ENCODE assay signal across 8 cellular contexts in genomic region chr7:3063016-3063753, GRCh38. TPM values are rescaled to one million over a fixed set of nuclear protein-coding genes. Genes with fewer than 3 reads are reported as not detected.
DNase-seq lines count a peak whose midpoint lies in the region; ATAC-seq and TF ChIP-seq lines count a peak whose summit lies in the region.

No MANE protein-coding gene starts in this region.

- H3K79me2 ChIP-seq in GM23248 (ENCODE audit: insufficient read depth), result no peaks in the 10 kb centered on the region

- POLR2A ChIA-PET in CD4-positive, alpha-beta T cell (lab: Charles Lee), result interaction anchor here (0.8 to 4.7 kb wide), 3 partner anchors 20 to 78 kb away, joined by 3 to 28 read pairs (median 21); partner anchors contain the start of gene CARD11
- POLR2A ChIA-PET in activated naive CD8-positive, alpha-beta T cell treated with anti-CD3 and anti-CD28 coated beads, Interleukin-2, amount 10 ng/mL, durations not matched to agents 7 days and 5 days (lab: Charles Lee), result interaction anchor here (0.5 to 2.2 kb wide), 14 partner anchors 9 to 175 kb away, joined by 3 to 21 read pairs (median 3); partner anchors contain the start of gene CARD11

- no peak for TF ChIP-seq CTCF in CD4-positive, alpha-beta T cell (IDR thresholded peaks at IDR 0.05)
- TF ChIP-seq CTCF in Peyer's patch (IDR thresholded peaks at IDR 0.05), result no peak
- no peak for TF ChIP-seq CTCF in Calu3 (IDR thresholded peaks at IDR 0.05; ENCODE audit: unreplicated experiment)

- TF ChIP-seq POLR2A in Peyer's patch (IDR thresholded peaks at IDR 0.05), result no peak

- H3K4me2 ChIP-seq in GM23248 (ENCODE audit: unreplicated experiment), result no peak overlapping the region

- WGBS in GM23248 (ENCODE audit: low coverage in 1 of 2, low lambda C conversion rate in 2 of 2, missing lambda C conversion rate in 2 of 2), 2 experiments, result 30 to 32% methylated on average over 7 of the region's 7 CpGs

- no peak overlapping the region for H3K4me3 ChIP-seq in Peyer's patch
- H3K4me3 ChIP-seq in GM23248, result no peak overlapping the region

- peak; percentile 87 for ATAC-seq in CD4-positive, alpha-beta T cell (ENCODE audit: poor library complexity)
- peak; percentile 83 for ATAC-seq in GM21529 (IDR thresholded peaks at IDR 0.05; ENCODE audit: unreplicated experiment)
- ATAC-seq in activated naive CD8-positive, alpha-beta T cell treated with anti-CD3 and anti-CD28 coated beads, Interleukin-2, amount 10 ng/mL, durations not matched to agents 7 days and 5 days (ENCODE audit: low read depth), result peak; percentile 98
- peak; percentile 94 for ATAC-seq in stimulated activated naive CD8-positive, alpha-beta T cell treated with anti-CD3 and anti-CD28 coated beads, Interleukin-15, Interleukin-2, amounts not matched to agents 100 U/mL and 50 U/mL, for 24 hours

- H3K9me2 ChIP-seq in GM23248 (ENCODE audit: insufficient read depth), result no peaks in the 10 kb centered on the region

- H3K27ac Mint-ChIP-seq in CD4-positive, alpha-beta T cell, result peak overlapping the region; percentile 78
- peak overlapping the region; percentile 93 for H3K27ac Mint-ChIP-seq in activated naive CD8-positive, alpha-beta T cell treated with anti-CD3 and anti-CD28 coated beads, Interleukin-2, amount 10 ng/mL, durations not matched to agents 7 days and 5 days
- H3K27ac Mint-ChIP-seq in Calu3 (ENCODE audit: unreplicated experiment), result no peak overlapping the region

- H3K4me3 Mint-ChIP-seq in CD4-positive, alpha-beta T cell, result peak overlapping the region; percentile 77
- H3K4me3 Mint-ChIP-seq in activated naive CD8-positive, alpha-beta T cell treated with anti-CD3 and anti-CD28 coated beads, Interleukin-2, amount 10 ng/mL, durations not matched to agents 7 days and 5 days, result peak overlapping the region; percentile 77
- no peak overlapping the region for H3K4me3 Mint-ChIP-seq in Calu3 (ENCODE audit: low read depth, unreplicated experiment)

- H3K4me1 ChIP-seq in Peyer's patch (peaks cover 0 to 4% (median 0%) of the 10 kb centered on the region in 4 donors), GM23248 (ENCODE audit: insufficient read depth) (no peaks in the 10 kb centered on the region)

- no peaks in the 10 kb centered on the region for H3K27me3 Mint-ChIP-seq in CD4-positive, alpha-beta T cell
- no peaks in the 10 kb centered on the region for H3K27me3 Mint-ChIP-seq in activated naive CD8-positive, alpha-beta T cell treated with anti-CD3 and anti-CD28 coated beads, Interleukin-2, amount 10 ng/mL, durations not matched to agents 7 days and 5 days
- H3K27me3 Mint-ChIP-seq in Calu3 (ENCODE audit: unreplicated experiment), result peaks cover 38% of the 10 kb centered on the region

- intact Hi-C loops in CD4-positive, alpha-beta T cell (cut with DNase I, micrococcal nuclease), result loop anchor here in 1 of 2 experiments (5.0 kb wide), 1 partner anchor 176 kb away; no protein-coding TSS in a partner anchor
- intact Hi-C loops in Calu3 (cut with micrococcal nuclease; ENCODE audit: unreplicated experiment), result loop anchor here (10.0 kb wide), 1 partner anchor 242 kb away; the partner anchor contains the start of gene SDK1

- H3F3A ChIP-seq in GM23248 (ENCODE audit: insufficient read depth), result no peaks in the 10 kb centered on the region

- CTCF ChIA-PET in CD4-positive, alpha-beta T cell (lab: Charles Lee), result interaction anchor here (1.3 kb wide), 1 partner anchor 29 kb away, joined by 4 read pairs; no protein-coding TSS in a partner anchor
- CTCF ChIA-PET in Calu3 (lab: Charles Lee), result interaction anchor here (0.6 kb wide), 1 partner anchor 130 kb away, joined by 7 read pairs; no protein-coding TSS in a partner anchor

- no TSS peak for BruUV-seq in Calu3 (replicated peaks; lab: Mats Ljungman, UMichigan)

- H3K27me3 ChIP-seq in CD4-positive, alpha-beta T cell (ENCODE audit: control insufficient read depth, insufficient read depth, low read length), result no peaks in the 10 kb centered on the region
- H3K27me3 ChIP-seq in Peyer's patch, result no peaks in the 10 kb centered on the region
- no peaks in the 10 kb centered on the region for H3K27me3 ChIP-seq in GM23248 (replicated peaks; ENCODE audit: insufficient read depth)

- peaks cover 59% of the 10 kb centered on the region for H3K4me1 Mint-ChIP-seq in CD4-positive, alpha-beta T cell (ENCODE audit: low read depth)
- H3K4me1 Mint-ChIP-seq in activated naive CD8-positive, alpha-beta T cell treated with anti-CD3 and anti-CD28 coated beads, Interleukin-2, amount 10 ng/mL, durations not matched to agents 7 days and 5 days, result peaks cover 50% of the 10 kb centered on the region
- no peaks in the 10 kb centered on the region for H3K4me1 Mint-ChIP-seq in Calu3 (ENCODE audit: low read depth, unreplicated experiment)

- peak overlapping the region; percentile 31 for H3K27ac ChIP-seq in CD4-positive, alpha-beta T cell (ENCODE audit: low read depth, low read length)
- H3K27ac ChIP-seq in Peyer's patch, result peak overlapping the region; percentile 11 to 50 (median 28)
- H3K27ac ChIP-seq in GM23248, result no peak overlapping the region

- peak; percentile 34 to 77 (median 60) for DNase-seq in CD4-positive, alpha-beta T cell
- DNase-seq in Peyer's patch (peak in 2 of 3 donors; percentile 45 to 65), Calu3 (no peak), GM23248 (no peak), SIG-M5 (lab: John Stamatoyannopoulos, UW) (no peak)
- DNase-seq in activated naive CD8-positive, alpha-beta T cell treated with anti-CD3 and anti-CD28 coated beads, Interleukin-2, amount 10 ng/mL, durations not matched to agents 7 days and 5 days, result peak; percentile 69
- DNase-seq in stimulated activated naive CD8-positive, alpha-beta T cell treated with anti-CD3 and anti-CD28 coated beads, Interleukin-15, Interleukin-2, amounts not matched to agents 100 U/mL and 50 U/mL, for 24 hours, result peak; percentile 81

- H2AFZ ChIP-seq in GM23248, result no peak overlapping the region

- no peaks in the 10 kb centered on the region for H3K36me3 ChIP-seq in Peyer's patch
- no peaks in the 10 kb centered on the region for H3K36me3 ChIP-seq in GM23248 (ENCODE audit: low read depth)

- H3K9me3 Mint-ChIP-seq in CD4-positive, alpha-beta T cell, result peaks cover 4% of the 10 kb centered on the region
- H3K9me3 Mint-ChIP-seq in activated naive CD8-positive, alpha-beta T cell treated with anti-CD3 and anti-CD28 coated beads, Interleukin-2, amount 10 ng/mL, durations not matched to agents 7 days and 5 days, result no peaks in the 10 kb centered on the region
- no peaks in the 10 kb centered on the region for H3K9me3 Mint-ChIP-seq in Calu3 (ENCODE audit: low read depth, unreplicated experiment)

- H3K9ac ChIP-seq in GM23248, result no peak overlapping the region

- in situ Hi-C loops in GM23248 (cut with MboI), result no loop called here

- H4K20me1 ChIP-seq in GM23248 (ENCODE audit: insufficient read depth), result no peaks in the 10 kb centered on the region

- H3K9me3 ChIP-seq in CD4-positive, alpha-beta T cell (ENCODE audit: control insufficient read depth, low read length), result no peaks in the 10 kb centered on the region
- no peaks in the 10 kb centered on the region for H3K9me3 ChIP-seq in Peyer's patch
- no peaks in the 10 kb centered on the region for H3K9me3 ChIP-seq in GM23248 (ENCODE audit: low read depth)

- H3K36me3 Mint-ChIP-seq in CD4-positive, alpha-beta T cell (ENCODE audit: low read depth), result no peaks in the 10 kb centered on the region
- H3K36me3 Mint-ChIP-seq in activated naive CD8-positive, alpha-beta T cell treated with anti-CD3 and anti-CD28 coated beads, Interleukin-2, amount 10 ng/mL, durations not matched to agents 7 days and 5 days, result peaks cover 3% of the 10 kb centered on the region
- H3K36me3 Mint-ChIP-seq in Calu3 (ENCODE audit: insufficient read depth, unreplicated experiment), result no peaks in the 10 kb centered on the region

RNA-seq across cellular contexts. Expression of gene CARD11, which starts 19.5 kb away (rescaled TPM):
- total RNA-seq in CD4-positive, alpha-beta T cell, result 100 to 1,000 TPM; 118 to 122 TPM
- total RNA-seq in Peyer's patch, result 10 to 100 TPM in 1 of 4 donors, 1 to 10 TPM in 3; 3.1 to 53.6 (median 5.9) TPM
- 100 to 1,000 TPM; 140 to 151 TPM for total RNA-seq in activated naive CD8-positive, alpha-beta T cell treated with anti-CD3 and anti-CD28 coated beads, Interleukin-2, amount 10 ng/mL, durations not matched to agents 7 days and 5 days
- 79.2 and 87.2 TPM in 2 replicates for total RNA-seq in Calu3 (2022)
- total RNA-seq in GM23248 (2014; rRNA removed; shearing (Covaris generic)), result not detected in 2 replicates
- not detected in 2 replicates for polyA plus RNA-seq in GM23248 (2016; fragmentation: Nextera tagmentation; extraction: Ambion mirVana)

Comparison
In these comparisons a context has a peak if more than half of its experiments do, and no peak if none do; other contexts are left out.
1. DNase-seq: peak in CD4-positive, alpha-beta T cell (10 of 10), Peyer's patch (2 of 3), activated naive CD8-positive, alpha-beta T cell treated with anti-CD3 and anti-CD28 coated beads, Interleukin-2, amount 10 ng/mL, durations not matched to agents 7 days and 5 days (single experiment) and stimulated activated naive CD8-positive, alpha-beta T cell treated with anti-CD3 and anti-CD28 coated beads, Interleukin-15, Interleukin-2, amounts not matched to agents 100 U/mL and 50 U/mL, for 24 hours (single experiment); none in Calu3 (single experiment), GM23248 (single experiment) and SIG-M5 (single experiment).
2. Peak in every context shown above with its lines, with median percentiles within 50 percentile points of each other: ATAC-seq.